21 cellular contexts compared by ENCODE assay signal in the genomic region with DNA sequence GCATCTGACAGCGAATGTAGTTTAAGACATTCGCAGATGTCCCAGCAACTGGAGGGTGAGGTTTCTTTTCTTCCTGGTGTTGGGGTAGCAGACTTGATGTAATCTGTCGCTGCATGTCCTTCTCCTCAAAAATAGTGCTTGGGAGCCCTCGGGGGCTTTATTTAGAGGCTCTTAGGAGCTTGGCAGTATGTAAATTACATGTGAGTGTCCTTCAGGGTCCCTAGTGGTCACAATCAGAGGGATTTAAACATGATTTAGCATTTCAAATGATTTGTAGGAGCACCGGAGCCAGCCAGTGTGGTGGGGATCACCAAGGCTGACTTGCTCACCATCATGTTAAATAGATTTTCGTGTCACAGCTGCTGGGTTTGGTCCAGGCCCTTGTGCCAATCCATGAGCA. TPM values are rescaled to one million over a fixed set of nuclear protein-coding genes. Genes with fewer than 3 reads are reported as not detected.
DNase-seq lines count a peak whose midpoint lies in the region; ATAC-seq and TF ChIP-seq lines count a peak whose summit lies in the region.
"Had no signal": no experiment of that assay in that cellular context is flagged by ENCODE, and none has a peak within 500 bp of the region (broad histone marks: within the 10 kb centered on the region; RNA-seq: fewer than 3 reads in every experiment).

No MANE protein-coding gene starts in this region.

- no peak overlapping the region for H2BK5ac ChIP-seq in neuronal stem cell (ENCODE audit: low read length)

- H3K4me2 ChIP-seq in GM23248 (ENCODE audit: unreplicated experiment) (no peak overlapping the region), neuronal stem cell (ENCODE audit: insufficient read depth, low read length, poor library complexity, severe bottlenecking) (no peak overlapping the region)
- H3K4me2 ChIP-seq: PC-9 had no signal

- CTCF ChIA-PET in MCF 10A (lab: Yijun Ruan, JAX) = interaction anchor here (0.7 kb wide), 1 partner anchor 166 kb away, joined by 3 read pairs; no protein-coding TSS in a partner anchor

- H2AK5ac ChIP-seq in neuronal stem cell (ENCODE audit: low read depth, low read length) = no peak overlapping the region

- POLR2A ChIA-PET in MCF 10A (lab: Yijun Ruan, JAX) = no interaction called here

- H3K4me1 Mint-ChIP-seq in HFFc6 (ENCODE audit: low read depth) (peaks cover 77% of the 10 kb centered on the region), MCF 10A (ENCODE audit: insufficient read depth, unreplicated experiment) (peaks cover 24% of the 10 kb centered on the region)
- H3K4me1 Mint-ChIP-seq in activated T-helper 17 cell treated with anti-CD3 and anti-CD28 coated beads, Interleukin-2, amount 50 U/mL, for 72 hours = no peaks in the 10 kb centered on the region
- H3K4me1 Mint-ChIP-seq: CD4-positive, CD25-positive, alpha-beta regulatory T cell had no signal

- no peak overlapping the region for H2AFZ ChIP-seq in GM23248
- H2AFZ ChIP-seq in neuronal stem cell (ENCODE audit: low read length) = peak overlapping the region; percentile 40
- H2AFZ ChIP-seq: PC-9 had no signal

- no peak overlapping the region for H2BK15ac ChIP-seq in neuronal stem cell (ENCODE audit: low read length)

- no peaks in the 10 kb centered on the region for H3K27me3 ChIP-seq in GM23248 (replicated peaks; ENCODE audit: insufficient read depth)
- no peaks in the 10 kb centered on the region for H3K27me3 ChIP-seq in neuronal stem cell (ENCODE audit: control insufficient read depth in 3 of 3, insufficient read depth in 3 of 3, low read depth in 1 of 3, low read length in 3 of 3)

- WGBS in GM23248 (ENCODE audit: low coverage in 1 of 2, low lambda C conversion rate in 2 of 2, missing lambda C conversion rate in 2 of 2), 2 experiments = 73 to 77% methylated on average over 6 of the region's 6 CpGs
- no CpG with 5 or more reads among the region's 6 CpGs for WGBS in neuronal stem cell (ENCODE audit: extremely low coverage in 2 of 2, insufficient read length in 2 of 2, insufficient replicate concordance in 1 of 2), 2 donors

- H3K27ac ChIP-seq in GM23248 (no peak overlapping the region), coronary artery (no peak overlapping the region), neuronal stem cell (replicated peaks; ENCODE audit: low read length) (no peak overlapping the region)
- H3K27ac ChIP-seq: PC-9, RWPE1 had no signal

- no peak overlapping the region for H4K91ac ChIP-seq in neuronal stem cell (ENCODE audit: low read depth, low read length, poor library complexity)

- H4K8ac ChIP-seq in neuronal stem cell (ENCODE audit: low read depth, low read length) = no peak overlapping the region

- ATAC-seq in activated T-helper 17 cell treated with anti-CD3 and anti-CD28 coated beads, Interleukin-2, amount 50 U/mL, for 72 hours (replicated peaks) = no peak

- no peak overlapping the region for H2BK120ac ChIP-seq in neuronal stem cell (ENCODE audit: low read depth, low read length)

- intact Hi-C loops in MCF 10A (cut with micrococcal nuclease) = no loop called here

- no peak overlapping the region for H3K4ac ChIP-seq in neuronal stem cell (ENCODE audit: low read length)

- H3K4me1 ChIP-seq in GM23248 (ENCODE audit: insufficient read depth) (peaks cover 49% of the 10 kb centered on the region), neuronal stem cell (ENCODE audit: control insufficient read depth in 2 of 2, insufficient read depth in 1 of 2, low read depth in 1 of 2, low read length in 2 of 2) (peaks cover 12 to 19% of the 10 kb centered on the region in 2 donors)
- H3K4me1 ChIP-seq: BE2C had no signal

- H3K27ac Mint-ChIP-seq in HFFc6 (no peak overlapping the region), MCF 10A (ENCODE audit: low read depth, unreplicated experiment) (no peak overlapping the region)
- no peak overlapping the region for H3K27ac Mint-ChIP-seq in activated T-helper 17 cell treated with anti-CD3 and anti-CD28 coated beads, Interleukin-2, amount 50 U/mL, for 72 hours
- H3K27ac Mint-ChIP-seq: CD4-positive, CD25-positive, alpha-beta regulatory T cell had no signal

- no peak overlapping the region for H3K9ac ChIP-seq in GM23248
- no peak overlapping the region for H3K9ac ChIP-seq in neuronal stem cell (ENCODE audit: low read depth, low read length, poor library complexity)

- H3K18ac ChIP-seq in neuronal stem cell (ENCODE audit: low read length) = no peak overlapping the region

- TF ChIP-seq CTCF in HFFc6 (IDR thresholded peaks at IDR 0.05) (peak; percentile 30; the same call in 1 of the 2 replicates), coronary artery (IDR thresholded peaks at IDR 0.05) (no peak), MCF 10A (IDR thresholded peaks at IDR 0.05; ENCODE audit: unreplicated experiment) (no peak)

- peaks cover 48% of the 10 kb centered on the region for H3F3A ChIP-seq in GM23248 (ENCODE audit: insufficient read depth)

- H4K20me1 ChIP-seq in GM23248 (ENCODE audit: insufficient read depth) = no peaks in the 10 kb centered on the region

- peaks cover 45% of the 10 kb centered on the region for H3K79me2 ChIP-seq in GM23248 (ENCODE audit: insufficient read depth)

- in situ Hi-C loops in GM23248 (cut with MboI) = loop anchor here (25.0 kb wide), 1 partner anchor 402 kb away; no protein-coding TSS in a partner anchor

- H3K9me2 ChIP-seq in GM23248 (ENCODE audit: insufficient read depth) = no peaks in the 10 kb centered on the region

- no peaks in the 10 kb centered on the region; the same call in 1 of the 2 replicates for H3K27me3 Mint-ChIP-seq in HFFc6 (ENCODE audit: insufficient read depth)
- H3K27me3 Mint-ChIP-seq in activated T-helper 17 cell treated with anti-CD3 and anti-CD28 coated beads, Interleukin-2, amount 50 U/mL, for 72 hours = peaks cover 34% of the 10 kb centered on the region
- no peaks in the 10 kb centered on the region for H3K27me3 Mint-ChIP-seq in MCF 10A (ENCODE audit: insufficient read depth, unreplicated experiment)

- no peak overlapping the region for H3K14ac ChIP-seq in neuronal stem cell (ENCODE audit: low read length)

- no peak overlapping the region for H2BK12ac ChIP-seq in neuronal stem cell (ENCODE audit: low read length)

- H3K36me3 Mint-ChIP-seq in HFFc6 (ENCODE audit: low read depth) (no peaks in the 10 kb centered on the region), MCF 10A (ENCODE audit: insufficient read depth, unreplicated experiment) (no peaks in the 10 kb centered on the region)
- no peaks in the 10 kb centered on the region for H3K36me3 Mint-ChIP-seq in activated T-helper 17 cell treated with anti-CD3 and anti-CD28 coated beads, Interleukin-2, amount 50 U/mL, for 72 hours (ENCODE audit: low read depth)

- no peaks in the 10 kb centered on the region for H3K9me3 Mint-ChIP-seq in HFFc6
- no peaks in the 10 kb centered on the region for H3K9me3 Mint-ChIP-seq in activated T-helper 17 cell treated with anti-CD3 and anti-CD28 coated beads, Interleukin-2, amount 50 U/mL, for 72 hours
- no peaks in the 10 kb centered on the region for H3K9me3 Mint-ChIP-seq in MCF 10A (ENCODE audit: unreplicated experiment)

- no peaks in the 10 kb centered on the region for H3K36me3 ChIP-seq in GM23248 (ENCODE audit: low read depth)
- no peaks in the 10 kb centered on the region for H3K36me3 ChIP-seq in neuronal stem cell (replicated peaks in 1 of 2; ENCODE audit: control insufficient read depth in 2 of 2, insufficient read depth in 2 of 2, low read length in 2 of 2)
- H3K36me3 ChIP-seq: BE2C had no signal

- H3K4me3 ChIP-seq in GM23248 = no peak overlapping the region
- no peak overlapping the region for H3K4me3 ChIP-seq in coronary artery
- H3K4me3 ChIP-seq in neuronal stem cell (ENCODE audit: low read length in 2 of 2) = no peak overlapping the region
- H3K4me3 ChIP-seq: PC-9 had no signal

- H3K79me1 ChIP-seq in neuronal stem cell (ENCODE audit: low read depth, low read length) = no peaks in the 10 kb centered on the region

- no peak overlapping the region for H3K23ac ChIP-seq in neuronal stem cell (ENCODE audit: low read depth, low read length, poor library complexity)

- H3K9me3 ChIP-seq in GM23248 (ENCODE audit: low read depth) = no peaks in the 10 kb centered on the region
- peaks cover 0 to 3% of the 10 kb centered on the region in 2 donors for H3K9me3 ChIP-seq in neuronal stem cell (replicated peaks in 1 of 2; ENCODE audit: control insufficient read depth in 2 of 2, insufficient read depth in 1 of 2, low read depth in 1 of 2, low read length in 2 of 2)
- H3K9me3 ChIP-seq: BE2C had no signal

- BruUV-seq in MCF 10A (replicated peaks; lab: Mats Ljungman, UMichigan) = no TSS peak

- DNase-seq in GM23248 (peak; percentile 40), HFFc6 (no peak), coronary artery (ENCODE audit: low spot score) (peak; percentile 43), neuronal stem cell (ENCODE audit: low spot score) (no peak), foreskin melanocyte (no peak), MCF 10A (ENCODE audit: unreplicated experiment) (no peak)
- DNase-seq in NK-92 treated with Interleukin-12 subunit alpha and Interleukin-12 subunit beta, amount 100 ng/mL, for 24 hours (lab: John Stamatoyannopoulos, UW) = no peak
- DNase-seq: BE2C; CD4-positive, CD25-positive, alpha-beta regulatory T cell; COR-L47; Kasumi-1; NCI-H1105 treated with DMSO at 0.1 percent for 48 hours; NCI-H187; NCI-H2107; NCI-H510A; NCI-H748 treated with DMSO at 0.1 percent for 48 hours; PC-9; SIG-M5; T-helper 1 cell had no signal

- H3K4me3 Mint-ChIP-seq in HFFc6 = no peak overlapping the region
- no peak overlapping the region for H3K4me3 Mint-ChIP-seq in activated T-helper 17 cell treated with anti-CD3 and anti-CD28 coated beads, Interleukin-2, amount 50 U/mL, for 72 hours
- no peak overlapping the region for H3K4me3 Mint-ChIP-seq in MCF 10A (ENCODE audit: unreplicated experiment)
- H3K4me3 Mint-ChIP-seq: CD4-positive, CD25-positive, alpha-beta regulatory T cell had no signal

RNA-seq across cellular contexts. Expression of gene SALL1, which starts 8.8 kb away (rescaled TPM):
- 1.8 and 2.6 TPM in 2 replicates for total RNA-seq in GM23248 (2014; rRNA removed; shearing (Covaris generic))
- polyA plus RNA-seq in GM23248 (2016; fragmentation: Nextera tagmentation; extraction: Ambion mirVana) = 1.7 and 1.8 TPM in 2 replicates
- 10 to 100 TPM; 10.6 to 15.4 (median 12.6) TPM for total RNA-seq in HFFc6 (2021; fragmentation: NEBNext Ultra II Directional; extraction: Animal tissue kit (Norgen Biotek cat#: 25700))
- polyA plus RNA-seq in neuronal stem cell (2013, experiment 1 of 2) = 81.5 TPM
- 85.5 TPM for polyA plus RNA-seq in neuronal stem cell (2013, experiment 2 of 2)
- not detected for total RNA-seq in activated T-helper 17 cell treated with anti-CD3 and anti-CD28 coated beads, Interleukin-2, amount 50 U/mL, for 72 hours
- not detected in 2 replicates for total RNA-seq in MCF 10A (2022)
- total RNA-seq: CD4-positive, CD25-positive, alpha-beta regulatory T cell; PC-9 had no signal
- polyA plus RNA-seq: CD4-positive, CD25-positive, alpha-beta regulatory T cell had no signal

Comparison
In these comparisons a context has a peak if more than half of its experiments do, and no peak if none do; other contexts are left out.
1. DNase-seq: peak in GM23248 (single experiment) and coronary artery (single experiment); none in HFFc6 (single experiment), neuronal stem cell (single experiment), foreskin melanocyte (single experiment), MCF 10A (single experiment) and NK-92 treated with Interleukin-12 subunit alpha and Interleukin-12 subunit beta, amount 100 ng/mL, for 24 hours (single experiment).